24 cellular contexts compared by ENCODE assay signal in the genomic region with DNA sequence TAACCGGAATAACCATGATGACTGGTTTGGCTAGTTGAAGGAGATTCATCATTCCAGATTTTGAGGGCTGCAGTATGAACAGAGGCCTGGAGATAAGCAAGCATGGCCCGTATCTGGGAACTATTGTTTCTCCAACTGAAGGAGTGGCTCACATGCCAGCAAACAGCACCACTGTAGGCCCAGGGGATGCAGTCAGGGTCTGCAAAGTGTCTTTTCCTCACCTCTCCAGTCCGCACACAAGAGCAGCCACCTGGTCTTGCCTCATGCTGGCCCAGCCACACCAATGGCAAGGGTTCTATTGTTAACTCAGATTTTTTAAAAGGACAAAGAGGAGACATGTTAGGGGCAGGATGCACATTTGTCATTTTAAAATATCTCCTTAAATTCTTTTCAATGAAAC.
"Had no signal": no experiment of that assay in that cellular context is flagged by ENCODE, and none has a peak within 500 bp of the region (broad histone marks: within the 10 kb centered on the region; RNA-seq: fewer than 3 reads in every experiment).

No MANE protein-coding gene starts in this region.

- H3K27ac Mint-ChIP-seq: activated CD8-positive, alpha-beta T cell treated with anti-CD3 and anti-CD28 coated beads, Interleukin-2, amount 10 ng/mL, durations not matched to agents 7 days and 5 days; activated naive CD4-positive, alpha-beta T cell treated with anti-CD3 and anti-CD28 coated beads, Interleukin-2, amount 50 U/mL, for 24 hours; activated T-cell treated with anti-CD3 and anti-CD28 coated beads, Interleukin-2, amount 50 U/mL, for 24 hours; activated T-helper 1 cell treated with anti-CD3 and anti-CD28 coated beads, Interleukin-12 subunit alpha, Interleukin-12 subunit beta, Interleukin-2, Interleukin-4 antibody, amounts not matched to agents 30 ng/mL and 10 ng/mL and 1 ng/mL, durations not matched to agents 14 hours and 24 hours and 36 hours had no signal

- H3K4me1 ChIP-seq: body of pancreas had no signal

- H3K4me3 Mint-ChIP-seq: activated CD8-positive, alpha-beta T cell treated with anti-CD3 and anti-CD28 coated beads, Interleukin-2, amount 10 ng/mL, durations not matched to agents 7 days and 5 days; activated naive CD4-positive, alpha-beta T cell treated with anti-CD3 and anti-CD28 coated beads, Interleukin-2, amount 50 U/mL, for 24 hours; activated T-cell treated with anti-CD3 and anti-CD28 coated beads, Interleukin-2, amount 50 U/mL, for 24 hours; activated T-helper 1 cell treated with anti-CD3 and anti-CD28 coated beads, Interleukin-12 subunit alpha, Interleukin-12 subunit beta, Interleukin-2, Interleukin-4 antibody, amounts not matched to agents 30 ng/mL and 10 ng/mL and 1 ng/mL, durations not matched to agents 14 hours and 24 hours and 36 hours had no signal

- H3K36me3 ChIP-seq: ascending aorta had no signal

- H3K9me3 ChIP-seq: ascending aorta had no signal

- H3K27me3 Mint-ChIP-seq: activated naive CD4-positive, alpha-beta T cell treated with anti-CD3 and anti-CD28 coated beads, Interleukin-2, amount 50 U/mL, for 24 hours; activated T-cell treated with anti-CD3 and anti-CD28 coated beads, Interleukin-2, amount 50 U/mL, for 24 hours had no signal

- DNase-seq: activated CD4-positive, alpha-beta T cell treated with anti-CD3 and anti-CD28 coated beads for 48 hours; activated CD4-positive, alpha-beta T cell treated with anti-CD3 and anti-CD28 coated beads, Interleukin-2, amount 50 U/mL, for 4 hours; activated CD4-positive, CD25-positive, alpha-beta regulatory T cell treated with anti-CD3 and anti-CD28 coated beads, Interleukin-2, amount 50 U/mL, for 72 hours; activated CD8-positive, alpha-beta T cell treated with anti-CD3 and anti-CD28 coated beads, Interleukin-2, amount 10 ng/mL, durations not matched to agents 7 days and 5 days; activated effector memory CD4-positive, alpha-beta T cell treated with Interleukin-2 at 50 U/mL for 16 hours; activated naive CD4-positive, alpha-beta T cell; activated T-cell treated with anti-CD3 and anti-CD28 coated beads, Interleukin-2, amount 50 U/mL, for 24 hours; amniotic stem cell; body of pancreas; central memory CD4-positive, alpha-beta T cell; KG1; NCI-H1092; NCI-H1417; NCI-H2029 treated with DMSO at 0.1 percent for 48 hours; NCI-H345; NCI-H510A; NCI-H526 treated with DMSO at 0.1 percent for 48 hours; NCI-H82; SIG-M5; T-helper 1 cell had no signal

- H3K27ac ChIP-seq: ascending aorta, body of pancreas had no signal

- FAIRE-seq: bronchial epithelial cell had no signal

- H3K27me3 ChIP-seq: ascending aorta, body of pancreas had no signal

- H3K4me3 ChIP-seq: ascending aorta, body of pancreas had no signal
